Comparison of ENCODE assay signal across 12 cellular contexts in genomic region chr15:43998607-43999006, GRCh38.
DNase-seq lines count a peak whose midpoint lies in the region; ATAC-seq and TF ChIP-seq lines count a peak whose summit lies in the region.
"Had no signal": no experiment of that assay in that cellular context is flagged by ENCODE, and none has a peak within 500 bp of the region (broad histone marks: within the 10 kb centered on the region; RNA-seq: fewer than 3 reads in every experiment).

No MANE protein-coding gene starts in this region.

- H3K4me3 ChIP-seq in AG04450 (ENCODE audit: low read depth, low read length) = no peak overlapping the region
- no peak overlapping the region for H3K4me3 ChIP-seq in fibroblast of villous mesenchyme (ENCODE audit: low read depth, low read length)
- H3K4me3 ChIP-seq in mesendoderm (ENCODE audit: low read length) = no peak overlapping the region
- H3K4me3 ChIP-seq: gastrocnemius medialis had no signal

- H3K18ac ChIP-seq in mesendoderm (ENCODE audit: low read length) = no peak overlapping the region

- H3K27me3 Mint-ChIP-seq in activated T-cell treated with anti-CD3 and anti-CD28 coated beads, Interleukin-2, amount 50 U/mL, for 72 hours (ENCODE audit: low read depth) = peaks cover 9% of the 10 kb centered on the region
- H3K27me3 Mint-ChIP-seq in HFFc6 (ENCODE audit: insufficient read depth) = no peaks in the 10 kb centered on the region; the same call in none of the 2 replicates

- no peaks in the 10 kb centered on the region for H3K79me1 ChIP-seq in mesendoderm (ENCODE audit: low read length)

- H3K79me2 ChIP-seq in mesendoderm (ENCODE audit: control insufficient read depth, insufficient read depth, low read length) = no peaks in the 10 kb centered on the region

- no peak overlapping the region for H3K9ac ChIP-seq in mesendoderm (ENCODE audit: low read length)

- no peak overlapping the region for H3K56ac ChIP-seq in mesendoderm (ENCODE audit: low read length)

- H3K36me3 ChIP-seq in mesendoderm (ENCODE audit: control insufficient read depth, insufficient read depth, low read length) = no peaks in the 10 kb centered on the region
- H3K36me3 ChIP-seq: gastrocnemius medialis had no signal

- H3K4me1 ChIP-seq in mesendoderm (ENCODE audit: control insufficient read depth, low read depth, low read length) = peaks cover 6% of the 10 kb centered on the region
- H3K4me1 ChIP-seq: gastrocnemius medialis had no signal

- POLR2A ChIA-PET in AG04450 (lab: Yijun Ruan, JAX) = no interaction called here

- H3K4ac ChIP-seq in mesendoderm (ENCODE audit: low read depth, low read length) = no peak overlapping the region

- no peak overlapping the region for H3K27ac Mint-ChIP-seq in activated T-cell treated with anti-CD3 and anti-CD28 coated beads, Interleukin-2, amount 50 U/mL, for 72 hours
- H3K27ac Mint-ChIP-seq in HFFc6 = no peak overlapping the region
- H3K27ac Mint-ChIP-seq: nephron had no signal

- no peaks in the 10 kb centered on the region for H3K9me3 ChIP-seq in AG04450 (ENCODE audit: control insufficient read depth, insufficient read depth, low read length)
- H3K9me3 ChIP-seq: gastrocnemius medialis had no signal

- H3K23ac ChIP-seq in mesendoderm (ENCODE audit: low read length) = no peak overlapping the region

- peak; percentile 29 for DNase-seq in AG04450 (ENCODE audit: low read depth, low spot score)
- DNase-seq in fibroblast of villous mesenchyme (ENCODE audit: low read depth) = peak; percentile 52
- peak; percentile 41 for DNase-seq in mesendoderm
- no peak for DNase-seq in activated T-cell treated with anti-CD3 and anti-CD28 coated beads, Interleukin-2, amount 50 U/mL, for 72 hours
- DNase-seq in activated gamma-delta T cell treated with Interleukin-2 at 50 U/mL for 16 hours = no peak
- no peak for DNase-seq in HFFc6
- DNase-seq: gastrocnemius medialis, GF-D8, NCI-H69 had no signal

- no peaks in the 10 kb centered on the region for H3K36me3 Mint-ChIP-seq in activated T-cell treated with anti-CD3 and anti-CD28 coated beads, Interleukin-2, amount 50 U/mL, for 72 hours (ENCODE audit: insufficient read depth in 2 of 2)
- no peaks in the 10 kb centered on the region for H3K36me3 Mint-ChIP-seq in HFFc6 (ENCODE audit: low read depth)

- H2BK120ac ChIP-seq in mesendoderm (ENCODE audit: low read depth, low read length) = no peak overlapping the region

- ATAC-seq in SK-N-SH treated with all-trans-retinoic acid at 6 μM for 48 hours (no peak), HG03439 (IDR thresholded peaks at IDR 0.05; ENCODE audit: unreplicated experiment) (no peak)
- ATAC-seq in activated T-cell treated with anti-CD3 and anti-CD28 coated beads, Interleukin-2, amount 50 U/mL, for 72 hours (replicated peaks in 1 of 2) = no peak

- whole genome bisulfite sequencing in mesendoderm (ENCODE audit: extremely low coverage, insufficient coverage, low lambda C conversion rate) = no CpG with 5 or more reads among the region's 4 CpGs

- no peak for TF ChIP-seq CTCF in AG04450 (IDR thresholded peaks at IDR 0.05; ENCODE audit: low read depth, low read length)
- TF ChIP-seq CTCF in fibroblast of villous mesenchyme (IDR thresholded peaks at IDR 0.05; ENCODE audit: insufficient read depth, low read depth, low read length) = no peak
- no peak for TF ChIP-seq CTCF in HFFc6 (IDR thresholded peaks at IDR 0.05)

- H2AK5ac ChIP-seq in mesendoderm (ENCODE audit: low read length) = no peak overlapping the region

- no peak overlapping the region for H4K8ac ChIP-seq in mesendoderm (ENCODE audit: low read depth, low read length)

- H3K27ac ChIP-seq in AG04450 (ENCODE audit: low read depth, low read length) (no peak overlapping the region), mesendoderm (ENCODE audit: low read depth, low read length) (no peak overlapping the region)
- H3K27ac ChIP-seq: gastrocnemius medialis had no signal

- H3K27me3 ChIP-seq in AG04450 (ENCODE audit: control insufficient read depth, insufficient read depth, low read length) = no peaks in the 10 kb centered on the region
- no peaks in the 10 kb centered on the region for H3K27me3 ChIP-seq in mesendoderm (ENCODE audit: insufficient read depth, low read length, poor library complexity)
- H3K27me3 ChIP-seq: gastrocnemius medialis had no signal

- CTCF ChIA-PET in AG04450 (lab: Charles Lee) = interaction anchor here (0.7 kb wide), 1 partner anchor 94 kb away, joined by 3 read pairs; no protein-coding TSS in a partner anchor

- H3K4me3 Mint-ChIP-seq in activated T-cell treated with anti-CD3 and anti-CD28 coated beads, Interleukin-2, amount 50 U/mL, for 72 hours = no peak overlapping the region
- no peak overlapping the region for H3K4me3 Mint-ChIP-seq in HFFc6
- H3K4me3 Mint-ChIP-seq: nephron had no signal

- H2BK5ac ChIP-seq in mesendoderm (ENCODE audit: low read length) = no peak overlapping the region

- H3K9me3 Mint-ChIP-seq in activated T-cell treated with anti-CD3 and anti-CD28 coated beads, Interleukin-2, amount 50 U/mL, for 72 hours = no peaks in the 10 kb centered on the region
- no peaks in the 10 kb centered on the region for H3K9me3 Mint-ChIP-seq in HFFc6
- H3K9me3 Mint-ChIP-seq: nephron had no signal

- H3K4me1 Mint-ChIP-seq in activated T-cell treated with anti-CD3 and anti-CD28 coated beads, Interleukin-2, amount 50 U/mL, for 72 hours (ENCODE audit: low read depth) = no peaks in the 10 kb centered on the region
- peaks cover 5% of the 10 kb centered on the region; the same call in 1 of the 2 replicates for H3K4me1 Mint-ChIP-seq in HFFc6 (ENCODE audit: low read depth)

- no peak overlapping the region for H3K4me2 ChIP-seq in mesendoderm (ENCODE audit: low read length)

- H2BK15ac ChIP-seq in mesendoderm (replicated peaks; ENCODE audit: low read depth) = no peak overlapping the region

- H4K5ac ChIP-seq in mesendoderm (ENCODE audit: low read length) = no peak overlapping the region

TF ChIP-seq in SK-N-SH treated with all-trans-retinoic acid at 6 μM for 48 hours, 23 proteins besides CTCF, POLR2A, EP300 and RAD21 (continues in another document):
- TF ChIP-seq RARB (CRISPR knock-in tag; IDR thresholded peaks at IDR 0.05) (no peak), ZFP30 (CRISPR knock-in tag; IDR thresholded peaks at IDR 0.05) (peak; percentile 26; the same call in 1 of the 2 replicates), ZNF70 (CRISPR knock-in tag; IDR thresholded peaks at IDR 0.05) (no peak), CSRNP3 (CRISPR knock-in tag; IDR thresholded peaks at IDR 0.05) (no peak), OSR1 (CRISPR knock-in tag; IDR thresholded peaks at IDR 0.05) (no peak), ARNTL (CRISPR knock-in tag; IDR thresholded peaks at IDR 0.05; ENCODE audit: borderline replicate concordance, low read depth) (no peak), ZC3H10 (CRISPR knock-in tag; IDR thresholded peaks at IDR 0.05) (no peak), GLIS3 (CRISPR knock-in tag; IDR thresholded peaks at IDR 0.05) (no peak), ZFP3 (CRISPR knock-in tag; IDR thresholded peaks at IDR 0.05) (0 out of 2 replicates have a peak, but pooled peaks have one; percentile 15), SNAI2 (CRISPR knock-in tag; IDR thresholded peaks at IDR 0.05) (no peak), ZNF8 (CRISPR knock-in tag; IDR thresholded peaks at IDR 0.05) (no peak), BACH2 (CRISPR knock-in tag; IDR thresholded peaks at IDR 0.05; ENCODE audit: borderline replicate concordance) (no peak), TOX (CRISPR knock-in tag; IDR thresholded peaks at IDR 0.05; ENCODE audit: borderline replicate concordance) (no peak), TCF4 (CRISPR knock-in tag; IDR thresholded peaks at IDR 0.05; ENCODE audit: borderline replicate concordance) (no peak), CREB5 (CRISPR knock-in tag; IDR thresholded peaks at IDR 0.05; ENCODE audit: low read depth) (peak; percentile 73; the same call in 1 of the 2 replicates)

Comparison
In these comparisons a context has a peak if more than half of its experiments do, and no peak if none do; other contexts are left out.
1. DNase-seq: peak in AG04450 (single experiment), fibroblast of villous mesenchyme (single experiment) and mesendoderm (single experiment); none in activated T-cell treated with anti-CD3 and anti-CD28 coated beads, Interleukin-2, amount 50 U/mL, for 72 hours (0 of 2), activated gamma-delta T cell treated with Interleukin-2 at 50 U/mL for 16 hours (single experiment) and HFFc6 (single experiment).